17 cellular contexts compared by ENCODE assay signal in genomic region chr18:57258131-57258777, GRCh38.
A peak's percentile ranks its signal among the peaks of the same experiment; 100 is the strongest.
DNase-seq lines count a peak whose midpoint lies in the region; ATAC-seq and TF ChIP-seq lines count a peak whose summit lies in the region.
"Had no signal": no experiment of that assay in that cellular context is flagged by ENCODE, and none has a peak within 500 bp of the region (broad histone marks: within the 10 kb centered on the region; RNA-seq: fewer than 3 reads in every experiment).

No MANE protein-coding gene starts in this region.

- H4K20me1 ChIP-seq in Karpas-422 (ENCODE audit: insufficient read depth, low read depth, low read length) (no peaks in the 10 kb centered on the region), neural cell (ENCODE audit: insufficient read depth) (no peaks in the 10 kb centered on the region)
- H4K20me1 ChIP-seq: BLaER1 had no signal

- DNase-seq in NCI-H146 (lab: John Stamatoyannopoulos, UW) (peak; percentile 22), NCI-H146 treated with DMSO at 0.1 percent for 48 hours (lab: John Stamatoyannopoulos, UW; ENCODE audit: unreplicated experiment) (no peak), Karpas-422 (peak; percentile 37), NCI-H1417 treated with DMSO at 0.1 percent for 48 hours (lab: John Stamatoyannopoulos, UW) (peak; percentile 33), mucosa of descending colon (no peak)
- no peak for DNase-seq in stimulated activated naive B cell treated with anti-CD40 and anti-IgM and Interleukin-4, amounts not matched to agents 10 μg/mL and 1 μg/mL and 100 μg/mL, for 72 hours
- DNase-seq: CD4-positive, alpha-beta memory T cell; DMS153; DMS79; GDM1 had no signal

- H3F3A ChIP-seq in neural cell (ENCODE audit: insufficient read depth, low read length, poor library complexity, severe bottlenecking), result no peaks in the 10 kb centered on the region

- H3K9me3 Mint-ChIP-seq in stimulated activated naive B cell treated with anti-CD40 and anti-IgM and Interleukin-4, amounts not matched to agents 10 μg/mL and 1 μg/mL and 100 μg/mL, for 72 hours, result peaks cover 4 to 5% of the 10 kb centered on the region in 2 donors

- no peak overlapping the region for H3K4me3 Mint-ChIP-seq in stimulated activated naive B cell treated with anti-CD40 and anti-IgM and Interleukin-4, amounts not matched to agents 10 μg/mL and 1 μg/mL and 100 μg/mL, for 72 hours
- H3K4me3 Mint-ChIP-seq: CD14-positive monocyte; CD4-positive, alpha-beta memory T cell had no signal

- H3K27ac ChIP-seq in Karpas-422 (ENCODE audit: low read length) (no peak overlapping the region), neural cell (ENCODE audit: low read length) (no peak overlapping the region)
- H3K27ac ChIP-seq: 22Rv1, A549, BLaER1 had no signal

- no peaks in the 10 kb centered on the region for H3K36me3 Mint-ChIP-seq in stimulated activated naive B cell treated with anti-CD40 and anti-IgM and Interleukin-4, amounts not matched to agents 10 μg/mL and 1 μg/mL and 100 μg/mL, for 72 hours
- H3K36me3 Mint-ChIP-seq: CD14-positive monocyte; CD4-positive, alpha-beta memory T cell had no signal

- TF ChIP-seq EP300 in neural cell (conservative IDR thresholded peaks at IDR 0.05; ENCODE audit: poor library complexity, severe bottlenecking), result peak; percentile 88

- no peaks in the 10 kb centered on the region for H3K4me1 Mint-ChIP-seq in stimulated activated naive B cell treated with anti-CD40 and anti-IgM and Interleukin-4, amounts not matched to agents 10 μg/mL and 1 μg/mL and 100 μg/mL, for 72 hours
- H3K4me1 Mint-ChIP-seq: CD14-positive monocyte; CD4-positive, alpha-beta memory T cell had no signal

- intact Hi-C loops in mucosa of descending colon (cut with DNase I, micrococcal nuclease), result no loop called here

- H3K79me2 ChIP-seq in Karpas-422 (ENCODE audit: low read length) (no peaks in the 10 kb centered on the region), neural cell (replicated peaks; ENCODE audit: insufficient read depth, low read length) (no peaks in the 10 kb centered on the region)

- H3K9me3 ChIP-seq in Karpas-422 (ENCODE audit: low read length), result no peaks in the 10 kb centered on the region
- no peaks in the 10 kb centered on the region for H3K9me3 ChIP-seq in neural cell (ENCODE audit: low read length)
- H3K9me3 ChIP-seq in mucosa of descending colon, result no peaks in the 10 kb centered on the region
- H3K9me3 ChIP-seq: A549, BLaER1, HAP-1 had no signal

- TF ChIP-seq CTCF in neural cell (IDR thresholded peaks at IDR 0.05; ENCODE audit: poor library complexity, severe bottlenecking) (no peak), mucosa of descending colon (IDR thresholded peaks at IDR 0.05) (no peak)

- H3K9ac ChIP-seq in Karpas-422 (ENCODE audit: low read length) (no peak overlapping the region), neural cell (ENCODE audit: low read length) (no peak overlapping the region)
- H3K9ac ChIP-seq: BLaER1 had no signal

- no peak for TF ChIP-seq RAD21 in neural cell (conservative IDR thresholded peaks at IDR 0.05)

- H2AFZ ChIP-seq in Karpas-422 (ENCODE audit: low read length) (no peak overlapping the region), neural cell (ENCODE audit: low read depth, low read length) (no peak overlapping the region)

- no peak overlapping the region for H3K4me3 ChIP-seq in Karpas-422 (ENCODE audit: low read length)
- no peak overlapping the region for H3K4me3 ChIP-seq in neural cell (ENCODE audit: low read length)
- no peak overlapping the region for H3K4me3 ChIP-seq in mucosa of descending colon
- H3K4me3 ChIP-seq: A549, BLaER1, HAP-1 had no signal

- H3K27me3 ChIP-seq in Karpas-422 (ENCODE audit: low read length) (no peaks in the 10 kb centered on the region), neural cell (ENCODE audit: insufficient read depth, low read depth, low read length) (no peaks in the 10 kb centered on the region)
- H3K27me3 ChIP-seq: BLaER1 had no signal

- H3K27me3 Mint-ChIP-seq in stimulated activated naive B cell treated with anti-CD40 and anti-IgM and Interleukin-4, amounts not matched to agents 10 μg/mL and 1 μg/mL and 100 μg/mL, for 72 hours, result peaks cover 18 to 19% of the 10 kb centered on the region in 2 donors
- H3K27me3 Mint-ChIP-seq: CD4-positive, alpha-beta memory T cell had no signal

- no peak overlapping the region for H3K27ac Mint-ChIP-seq in stimulated activated naive B cell treated with anti-CD40 and anti-IgM and Interleukin-4, amounts not matched to agents 10 μg/mL and 1 μg/mL and 100 μg/mL, for 72 hours
- H3K27ac Mint-ChIP-seq: CD14-positive monocyte; CD4-positive, alpha-beta memory T cell had no signal

- no peak for ATAC-seq in stimulated activated naive B cell treated with anti-CD40 and anti-IgM and Interleukin-4, amounts not matched to agents 10 μg/mL and 1 μg/mL and 100 μg/mL, for 72 hours (replicated peaks)
- ATAC-seq in mucosa of descending colon, result no peak
- ATAC-seq in GM18907 (IDR thresholded peaks at IDR 0.05; ENCODE audit: unreplicated experiment), result no peak
- ATAC-seq: A549 had no signal

- no peaks in the 10 kb centered on the region for H3K4me1 ChIP-seq in Karpas-422 (ENCODE audit: low read length)
- no peaks in the 10 kb centered on the region for H3K4me1 ChIP-seq in mucosa of descending colon (ENCODE audit: low read depth)
- H3K4me1 ChIP-seq: A549, BLaER1, HAP-1 had no signal

- H3K36me3 ChIP-seq in Karpas-422 (ENCODE audit: insufficient read depth, low read length) (no peaks in the 10 kb centered on the region), neural cell (ENCODE audit: insufficient read depth, low read length) (no peaks in the 10 kb centered on the region), mucosa of descending colon (ENCODE audit: low read depth) (no peaks in the 10 kb centered on the region)
- H3K36me3 ChIP-seq: BLaER1, HAP-1 had no signal

- H3K4me2 ChIP-seq in Karpas-422 (ENCODE audit: low read depth, low read length, poor library complexity, severe bottlenecking) (no peak overlapping the region), neural cell (ENCODE audit: low read length) (no peak overlapping the region)
- H3K4me2 ChIP-seq: A549, BLaER1 had no signal

- H3K9me2 ChIP-seq in Karpas-422 (replicated peaks; ENCODE audit: insufficient read depth, low read length) (no peaks in the 10 kb centered on the region), neural cell (ENCODE audit: insufficient read depth, low read length) (no peaks in the 10 kb centered on the region)

TF ChIP-seq in neural cell, 6 proteins besides CTCF, POLR2A, EP300 and RAD21:
- TF ChIP-seq TAF1 (IDR thresholded peaks at IDR 0.05; ENCODE audit: low read depth) (no peak), POLR2AphosphoS5 (IDR thresholded peaks at IDR 0.05) (peak; percentile 64)

Comparison
In these comparisons a context has a peak if more than half of its experiments do, and no peak if none do; other contexts are left out.
1. DNase-seq: peak in NCI-H146 (single experiment), Karpas-422 (single experiment) and NCI-H1417 treated with DMSO at 0.1 percent for 48 hours (single experiment); none in NCI-H146 treated with DMSO at 0.1 percent for 48 hours (single experiment), stimulated activated naive B cell treated with anti-CD40 and anti-IgM and Interleukin-4, amounts not matched to agents 10 μg/mL and 1 μg/mL and 100 μg/mL, for 72 hours (single experiment) and mucosa of descending colon (0 of 3).